In the genomic region with DNA sequence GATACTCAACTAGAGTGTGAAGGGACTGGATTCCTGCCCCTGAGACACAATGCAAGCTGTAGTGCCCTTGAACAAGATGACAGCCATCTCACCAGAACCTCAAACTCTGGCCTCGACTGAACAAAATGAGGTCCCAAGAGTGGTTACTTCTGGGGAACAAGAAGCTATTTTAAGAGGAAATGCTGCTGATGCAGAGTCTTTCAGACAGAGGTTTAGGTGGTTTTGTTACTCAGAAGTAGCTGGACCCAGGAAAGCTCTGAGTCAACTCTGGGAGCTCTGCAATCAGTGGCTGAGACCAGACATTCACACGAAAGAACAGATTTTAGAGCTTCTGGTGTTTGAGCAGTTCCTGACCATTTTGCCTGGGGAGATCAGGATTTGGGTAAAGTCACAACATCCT, we compare ENCODE assay signal across 17 cellular contexts. TPM values are rescaled to one million over a fixed set of nuclear protein-coding genes. Genes with fewer than 3 reads are reported as not detected.
DNase-seq lines count a peak whose midpoint lies in the region; ATAC-seq, FAIRE-seq and TF ChIP-seq lines count a peak whose summit lies in the region.
"Had no signal": no experiment of that assay in that cellular context is flagged by ENCODE, and none has a peak within 500 bp of the region (broad histone marks: within the 10 kb centered on the region; RNA-seq: fewer than 3 reads in every experiment).

No MANE protein-coding gene starts in this region.

- H2AFZ ChIP-seq in mammary epithelial cell (ENCODE audit: low read depth, low read length) (no peak overlapping the region), H1 (ENCODE audit: low read length) (no peak overlapping the region)

- ATAC-seq in left cardiac atrium = no peak
- ATAC-seq: gastrocnemius medialis, mucosa of descending colon had no signal

- no peak overlapping the region for H3K4me2 ChIP-seq in mammary epithelial cell (ENCODE audit: insufficient read depth, low read depth, low read length)
- H3K4me2 ChIP-seq in H1 (ENCODE audit: insufficient read depth in 1 of 2, low read depth in 2 of 2, low read length in 2 of 2) = no peak overlapping the region; a peak in 1 of 4 replicates

- H3K4me1 ChIP-seq in mammary epithelial cell (ENCODE audit: insufficient read depth, low read length) (peaks cover 8% of the 10 kb centered on the region), H1 (replicated peaks in 1 of 4; ENCODE audit: control insufficient read depth in 3 of 4, insufficient read depth in 4 of 4, low read length in 3 of 4) (peaks cover 9 to 20% (median 12%) of the 10 kb centered on the region in 4 experiments; a peak in 6 of 7 replicates)

- peak; percentile 15 for DNase-seq in mammary epithelial cell
- no peak for DNase-seq in MCF 10A (ENCODE audit: unreplicated experiment)
- DNase-seq in H1 (ENCODE audit: low read depth in 1 of 2, low spot score in 2 of 2) = no peak
- DNase-seq in stromal cell of bone marrow (ENCODE audit: low read depth) = peak; percentile 11
- no peak for DNase-seq in NCI-H2081 (lab: John Stamatoyannopoulos, UW)
- no peak for DNase-seq in left cardiac atrium
- no peak for DNase-seq in H7
- DNase-seq: activated effector memory CD4-positive, alpha-beta T cell treated with Interleukin-2 at 50 U/mL for 16 hours; DND-41; gastrocnemius medialis; left ventricle myocardium inferior; mucosa of descending colon; NCI-H1105 treated with DMSO at 0.1 percent for 48 hours; NCI-H510A treated with DMSO at 0.1 percent for 48 hours had no signal

- TF ChIP-seq CTCF in mammary epithelial cell (conservative IDR thresholded peaks at IDR 0.05 in 1 of 2, IDR thresholded peaks at IDR 0.05 in 1 of 2; ENCODE audit: extremely low read depth in 1 of 2, insufficient read depth in 1 of 2, low read depth in 1 of 2, low read length in 2 of 2) (no peak), MCF 10A (IDR thresholded peaks at IDR 0.05; ENCODE audit: unreplicated experiment) (no peak), H1 (IDR thresholded peaks at IDR 0.05; ENCODE audit: control extremely low read depth in 1 of 3, insufficient read depth in 1 of 3, low read depth in 1 of 3, low read length in 3 of 3) (no peak)

- H3K9ac ChIP-seq in mammary epithelial cell (ENCODE audit: insufficient read depth, low read length) (no peak overlapping the region), H1 (replicated peaks in 1 of 4; ENCODE audit: extremely low read depth in 1 of 4, low read depth in 3 of 4, low read length in 3 of 4) (no peak overlapping the region)

- H2BK20ac ChIP-seq in H1 (ENCODE audit: low read length) = no peak overlapping the region

- TF ChIP-seq EP300 in H1 (IDR thresholded peaks at IDR 0.05; ENCODE audit: borderline replicate concordance in 1 of 2, low read depth in 2 of 2, low read length in 2 of 2) = no peak

- no peaks in the 10 kb centered on the region for H3K27me3 Mint-ChIP-seq in MCF 10A (ENCODE audit: insufficient read depth, unreplicated experiment)
- no peaks in the 10 kb centered on the region for H3K27me3 Mint-ChIP-seq in T-helper 1 cell treated with Interleukin-12 subunit alpha and Interleukin-12 subunit beta and Interleukin-4 antibody, amounts not matched to agents 30 μg/mL and 1 μg/mL, for 36 hours (ENCODE audit: low read depth)

- no peak for TF ChIP-seq POLR2A in H1 (IDR thresholded peaks at IDR 0.05; ENCODE audit: control extremely low read depth in 1 of 2, low read depth in 2 of 2, low read length in 2 of 2)

- H3K18ac ChIP-seq in H1 (ENCODE audit: extremely low read depth, low read length) = peak overlapping the region; percentile 67; the same call in 1 of the 2 replicates

- H2BK15ac ChIP-seq in H1 (ENCODE audit: low read length) = 0 out of 2 replicates have a peak overlapping the region, but pooled peaks have one; percentile 77

- H3K14ac ChIP-seq in H1 (ENCODE audit: insufficient read length) = no peak overlapping the region

- H3K79me2 ChIP-seq in mammary epithelial cell (ENCODE audit: insufficient read depth, low read length) (no peaks in the 10 kb centered on the region), H1 (ENCODE audit: control insufficient read depth in 1 of 2, insufficient read depth in 2 of 2, low read length in 2 of 2) (peaks cover 0 to 54% of the 10 kb centered on the region in 2 experiments; a peak in 3 of 4 replicates)

- peaks cover 7% of the 10 kb centered on the region for H3K79me1 ChIP-seq in H1 (ENCODE audit: low read depth, low read length)

- H3K36me3 ChIP-seq in mammary epithelial cell (ENCODE audit: insufficient read depth, low read length) = no peaks in the 10 kb centered on the region
- H3K36me3 ChIP-seq in H1 (ENCODE audit: control insufficient read depth in 2 of 4, insufficient read depth in 4 of 4, low read length in 3 of 4) = peaks cover 0 to 30% (median 15%) of the 10 kb centered on the region in 4 experiments; a peak in 4 of 8 replicates
- H3K36me3 ChIP-seq in H7 (replicated peaks; ENCODE audit: control insufficient read depth, insufficient read depth, low read length) = peaks cover 17% of the 10 kb centered on the region
- H3K36me3 ChIP-seq: gastrocnemius medialis had no signal

- H3K27me3 ChIP-seq in mammary epithelial cell (ENCODE audit: insufficient read depth, low read length) = no peaks in the 10 kb centered on the region
- H3K27me3 ChIP-seq in H1 (replicated peaks in 1 of 4; ENCODE audit: control insufficient read depth in 3 of 4, extremely low read depth in 1 of 4, insufficient read depth in 3 of 4, low read length in 3 of 4) = no peaks in the 10 kb centered on the region
- H3K27me3 ChIP-seq in H7 (ENCODE audit: control insufficient read depth, insufficient read depth, low read length) = no peaks in the 10 kb centered on the region

- no peak overlapping the region for H4K5ac ChIP-seq in H1 (ENCODE audit: insufficient read length, low read depth, low read length)

- peak overlapping the region; percentile 36 for H3K4ac ChIP-seq in H1 (replicated peaks; ENCODE audit: insufficient read length, low read depth, low read length)

- peaks cover 7% of the 10 kb centered on the region for H3K9me3 Mint-ChIP-seq in MCF 10A (ENCODE audit: unreplicated experiment)
- H3K9me3 Mint-ChIP-seq in T-helper 1 cell treated with Interleukin-12 subunit alpha and Interleukin-12 subunit beta and Interleukin-4 antibody, amounts not matched to agents 30 μg/mL and 1 μg/mL, for 36 hours = peaks cover 8% of the 10 kb centered on the region
- H3K9me3 Mint-ChIP-seq: neural crest cell had no signal

- dilution Hi-C loops in mammary epithelial cell (cut with HindIII; ENCODE audit: low sequenced_read_pairs) = no loop called here

- H4K8ac ChIP-seq in H1 (ENCODE audit: extremely low read depth, insufficient read depth, low read length) = no peak overlapping the region

- peaks cover 12% of the 10 kb centered on the region for H3K23me2 ChIP-seq in H1 (ENCODE audit: low read depth, low read length)

- CTCF ChIA-PET in mammary epithelial cell (lab: Charles Lee; ENCODE audit: low non-redundant PET) (no interaction called here), MCF 10A (lab: Yijun Ruan, JAX) (no interaction called here), H1 (lab: Charles Lee; ENCODE audit: partially characterized antibody) (interaction anchor here (1.4 to 1.5 kb wide), 2 partner anchors 9 to 71 kb away, joined by 4 to 5 read pairs; no protein-coding TSS in a partner anchor)

- H3K36me3 Mint-ChIP-seq in MCF 10A (ENCODE audit: insufficient read depth, unreplicated experiment) = peaks cover 6% of the 10 kb centered on the region
- H3K36me3 Mint-ChIP-seq in T-helper 1 cell treated with Interleukin-12 subunit alpha and Interleukin-12 subunit beta and Interleukin-4 antibody, amounts not matched to agents 30 μg/mL and 1 μg/mL, for 36 hours (ENCODE audit: low read depth) = peaks cover 8% of the 10 kb centered on the region

- peaks cover 15% of the 10 kb centered on the region for H3K4me1 Mint-ChIP-seq in MCF 10A (ENCODE audit: insufficient read depth, unreplicated experiment)
- H3K4me1 Mint-ChIP-seq in T-helper 1 cell treated with Interleukin-12 subunit alpha and Interleukin-12 subunit beta and Interleukin-4 antibody, amounts not matched to agents 30 μg/mL and 1 μg/mL, for 36 hours (ENCODE audit: low read depth) = peaks cover 18% of the 10 kb centered on the region

- peak overlapping the region; percentile 22; the same call in 1 of the 2 replicates for H2BK5ac ChIP-seq in H1 (ENCODE audit: low read depth, low read length)

- H4K20me1 ChIP-seq in mammary epithelial cell (ENCODE audit: insufficient read depth, low read length) = no peaks in the 10 kb centered on the region
- peaks cover 0 to 3% of the 10 kb centered on the region in 2 experiments for H4K20me1 ChIP-seq in H1 (replicated peaks in 1 of 2; ENCODE audit: control insufficient read depth in 1 of 2, insufficient read depth in 2 of 2, low read length in 2 of 2)

- BruUV-seq in mammary epithelial cell (replicated peaks; lab: Mats Ljungman, UMichigan) = no TSS peak
- BruUV-seq in MCF 10A (replicated peaks; lab: Mats Ljungman, UMichigan) = no TSS peak

- no peaks in the 10 kb centered on the region for H3K9me3 ChIP-seq in mammary epithelial cell (replicated peaks; ENCODE audit: insufficient read depth, low read length)
- H3K9me3 ChIP-seq in H1 (ENCODE audit: insufficient read depth in 2 of 2, low read depth in 1 of 2, low read length in 1 of 2) = no peaks in the 10 kb centered on the region
- H3K9me3 ChIP-seq: gastrocnemius medialis, mucosa of descending colon had no signal

- H2BK12ac ChIP-seq in H1 (ENCODE audit: low read depth, low read length) = no peak overlapping the region; the same call in 1 of the 2 replicates

- no peak overlapping the region for H3K4me3 ChIP-seq in mammary epithelial cell (replicated peaks in 1 of 3; ENCODE audit: insufficient read depth in 1 of 3, low read depth in 2 of 3, low read length in 3 of 3)
- H3K4me3 ChIP-seq in H1 (ENCODE audit: extremely low read depth in 1 of 4, insufficient read depth in 2 of 4, low read depth in 3 of 4, low read length in 4 of 4) = no peak overlapping the region; a peak in 1 of 8 replicates
- H3K4me3 ChIP-seq in H7 (ENCODE audit: insufficient read depth, low read depth, low read length) = no peak overlapping the region
- H3K4me3 ChIP-seq: gastrocnemius medialis, left ventricle myocardium inferior, mucosa of descending colon, thoracic aorta had no signal

- no peak overlapping the region for H2BK120ac ChIP-seq in H1 (replicated peaks; ENCODE audit: low read depth, low read length)

- H3K27ac Mint-ChIP-seq in MCF 10A (ENCODE audit: low read depth, unreplicated experiment) = no peak overlapping the region
- peak overlapping the region; percentile 3 for H3K27ac Mint-ChIP-seq in T-helper 1 cell treated with Interleukin-12 subunit alpha and Interleukin-12 subunit beta and Interleukin-4 antibody, amounts not matched to agents 30 μg/mL and 1 μg/mL, for 36 hours

- in situ Hi-C loops in mammary epithelial cell (cut with MboI; ENCODE audit: low sequenced_read_pairs in 2 of 2) = no loop called here

- no peak overlapping the region for H3K4me3 Mint-ChIP-seq in MCF 10A (ENCODE audit: unreplicated experiment)
- H3K4me3 Mint-ChIP-seq in T-helper 1 cell treated with Interleukin-12 subunit alpha and Interleukin-12 subunit beta and Interleukin-4 antibody, amounts not matched to agents 30 μg/mL and 1 μg/mL, for 36 hours = no peak overlapping the region
- H3K4me3 Mint-ChIP-seq: neural crest cell had no signal

- WGBS in mammary epithelial cell (ENCODE audit: low coverage, missing lambda C conversion rate) = 93% methylated on average over 2 of the region's 2 CpGs
- 89% methylated on average over 2 of the region's 2 CpGs; no CpG with 5 or more reads in 1 of the 2 experiments for WGBS in H1 (ENCODE audit: extremely low coverage in 1 of 2, insufficient coverage in 1 of 2, insufficient read length in 1 of 2, insufficient replicate concordance in 2 of 2, low coverage in 1 of 2, low lambda C conversion rate in 2 of 2, missing lambda C conversion rate in 1 of 2), 2 experiments

- no peak overlapping the region for H3K23ac ChIP-seq in H1 (ENCODE audit: insufficient read length)

- intact Hi-C loops in mammary epithelial cell (cut with micrococcal nuclease) (no loop called here), MCF 10A (cut with micrococcal nuclease) (no loop called here), left cardiac atrium (cut with DNase I) (no loop called here)

- FAIRE-seq in H1 (lab: Jason Lieb, UNC) = no peak

- no peak overlapping the region for H3K27ac ChIP-seq in mammary epithelial cell (ENCODE audit: insufficient read depth, low read depth, low read length)
- peak overlapping the region; percentile 39 for H3K27ac ChIP-seq in H1 (ENCODE audit: low read depth, low read length)
- H3K27ac ChIP-seq: gastrocnemius medialis, left ventricle myocardium inferior, thoracic aorta had no signal

- TF ChIP-seq RAD21 in H1 (IDR thresholded peaks at IDR 0.05 in 1 of 2, conservative IDR thresholded peaks at IDR 0.05 in 1 of 2; ENCODE audit: low read depth in 2 of 2, low read length in 2 of 2) = no peak

- peak overlapping the region; percentile 46 for H4K91ac ChIP-seq in H1 (replicated peaks; ENCODE audit: insufficient read length, low read length)

- H2AK5ac ChIP-seq in H1 (ENCODE audit: low read depth, low read length) = peak overlapping the region; percentile 57; the same call in 1 of the 2 replicates

- POLR2A ChIA-PET in MCF 10A (lab: Yijun Ruan, JAX) (interaction anchor here (0.7 to 1.2 kb wide), 2 partner anchors 25 to 104 kb away, joined by 4 read pairs; no protein-coding TSS in a partner anchor), H1 (lab: Charles Lee; ENCODE audit: partially characterized antibody) (interaction anchor here (0.8 to 7.9 kb wide), 9 partner anchors 10 to 71 kb away, joined by 3 to 64 read pairs (median 4); partner anchors contain the start of gene ECPAS)

- H3K56ac ChIP-seq in H1 (replicated peaks; ENCODE audit: insufficient read length, low read depth, low read length) = no peak overlapping the region

RNA-seq across cellular contexts. Expression of gene ZNF483, which starts 2.4 kb away (rescaled TPM):
- total RNA-seq in mammary epithelial cell (1 to 10 TPM; 2.1 to 5.7 TPM), MCF 10A (2022) (1.3 and 2.4 TPM in 2 replicates), left cardiac atrium (1 to 10 TPM; 6.0 to 7.4 TPM)
- polyA plus RNA-seq in mammary epithelial cell (0.58 TPM), H1 (2011; rRNA removed) (3.2 and 4.8 TPM in 2 replicates)
- 7.5 TPM for polyA minus RNA-seq in mammary epithelial cell
- 82.0 and 83.8 TPM in 2 replicates for total RNA-seq in H1 (2021; fragmentation: NEBNext Ultra II Directional; extraction: Animal tissue kit (Norgen Biotek cat#: 25700))
- polyA plus RNA-seq in H1 (2011; cell fraction: cytosol; rRNA removed) = 7.0 TPM
- 7.8 TPM for polyA plus RNA-seq in H1 (2011; cell fraction: nucleus; rRNA removed)
- polyA plus RNA-seq in H1 (2012, experiment 1 of 2) = 6.5 to 13.6 TPM (median 7.9 TPM) in 4 replicates
- polyA plus RNA-seq in H1 (2012, experiment 2 of 2) = 0.64 TPM
- polyA plus RNA-seq in H1 (2013, experiment 1 of 2) = 18.0 TPM
- 16.1 TPM for polyA plus RNA-seq in H1 (2013, experiment 2 of 2)
- 154 and 238 TPM in 2 replicates for polyA minus RNA-seq in H1 (2011; rRNA and poly(A)+ RNA removed)
- 60.5 TPM for polyA minus RNA-seq in H1 (2011; cell fraction: cytosol; rRNA and poly(A)+ RNA removed)
- polyA minus RNA-seq in H1 (2011; cell fraction: nucleus; rRNA and poly(A)+ RNA removed) = 112 TPM
- 50.3 and 62.9 TPM in 2 replicates for total RNA-seq in H7 (2014; rRNA removed; shearing (Covaris generic))

RNA-seq across cellular contexts. Expression of gene ECPAS, which starts 43.2 kb away (rescaled TPM):
- total RNA-seq in mammary epithelial cell = 10 to 100 TPM; 87.2 to 96.3 TPM
- 26.1 TPM for polyA plus RNA-seq in mammary epithelial cell
- polyA minus RNA-seq in mammary epithelial cell = 186 TPM
- total RNA-seq in MCF 10A (2022) = 140 and 152 TPM in 2 replicates
- total RNA-seq in H1 (2021; fragmentation: NEBNext Ultra II Directional; extraction: Animal tissue kit (Norgen Biotek cat#: 25700)) = 123 and 131 TPM in 2 replicates
- polyA plus RNA-seq in H1 (2011; rRNA removed) = 15.6 and 20.9 TPM in 2 replicates
- polyA plus RNA-seq in H1 (2011; cell fraction: cytosol; rRNA removed) = 30.4 TPM
- 53.8 TPM for polyA plus RNA-seq in H1 (2011; cell fraction: nucleus; rRNA removed)
- polyA plus RNA-seq in H1 (2012, experiment 1 of 2) = 62.3 to 130 TPM (median 85.1 TPM) in 4 replicates
- 2.6 TPM for polyA plus RNA-seq in H1 (2012, experiment 2 of 2)
- 70.8 TPM for polyA plus RNA-seq in H1 (2013, experiment 1 of 2)
- polyA plus RNA-seq in H1 (2013, experiment 2 of 2) = 66.6 TPM
- polyA minus RNA-seq in H1 (2011; rRNA and poly(A)+ RNA removed) = 148 and 187 TPM in 2 replicates
- polyA minus RNA-seq in H1 (2011; cell fraction: cytosol; rRNA and poly(A)+ RNA removed) = 82.2 TPM
- polyA minus RNA-seq in H1 (2011; cell fraction: nucleus; rRNA and poly(A)+ RNA removed) = 106 TPM
- 10 to 100 TPM; 81.9 to 87.8 TPM for total RNA-seq in left cardiac atrium
- total RNA-seq in H7 (2014; rRNA removed; shearing (Covaris generic)) = 92.6 and 111 TPM in 2 replicates

Comparison
In these comparisons a context has a peak if more than half of its experiments do, and no peak if none do; other contexts are left out.
1. DNase-seq: peak in mammary epithelial cell (single experiment) and stromal cell of bone marrow (single experiment); none in MCF 10A (single experiment), H1 (0 of 2), NCI-H2081 (0 of 2), left cardiac atrium (single experiment) and H7 (single experiment).